Comparison of ENCODE assay signal across 26 cellular contexts in the genomic region with DNA sequence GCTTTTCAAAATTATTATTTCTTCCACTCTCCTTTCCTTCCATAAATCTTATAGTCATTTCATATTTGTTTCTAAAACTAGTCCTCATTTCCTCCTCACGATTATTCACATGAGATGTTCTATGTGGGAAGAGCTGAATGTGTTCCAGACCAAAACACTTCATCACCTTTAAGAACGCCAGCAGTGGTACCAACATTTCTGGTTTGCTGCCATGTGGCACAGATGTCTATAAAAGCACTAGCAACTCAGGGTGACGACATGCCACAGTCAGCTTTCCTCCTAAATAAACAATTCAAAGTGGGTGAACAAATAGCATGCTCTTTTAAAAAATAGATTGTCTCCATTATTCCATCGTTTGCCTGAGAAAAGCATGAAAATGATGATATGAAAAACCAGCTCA.
DNase-seq lines count a peak whose midpoint lies in the region; ATAC-seq and TF ChIP-seq lines count a peak whose summit lies in the region.
"Had no signal": no experiment of that assay in that cellular context is flagged by ENCODE, and none has a peak within 500 bp of the region (broad histone marks: within the 10 kb centered on the region; RNA-seq: fewer than 3 reads in every experiment).

No MANE protein-coding gene starts in this region.

- ATAC-seq in GM18858 (IDR thresholded peaks at IDR 0.05; ENCODE audit: unreplicated experiment) = no peak
- ATAC-seq: activated CD8-positive, alpha-beta memory T cell treated with anti-CD3 and anti-CD28 coated beads, Interleukin-2, amount 10 ng/mL, durations not matched to agents 7 days and 5 days; foreskin keratinocyte; Panc1; sciatic nerve; stimulated activated effector memory CD8-positive, alpha-beta T cell treated with anti-CD3 and anti-CD28 coated beads, Interleukin-12 subunit alpha, Interleukin-12 subunit beta, amount 100 ng/mL, for 72 hours had no signal

- no peak overlapping the region for H3K4me3 ChIP-seq in foreskin fibroblast (ENCODE audit: low read depth in 1 of 2, low read length in 2 of 2)
- H3K4me3 ChIP-seq: breast epithelium, heart right ventricle, neural progenitor cell, SJCRH30, suprapubic skin had no signal

- no peak for TF ChIP-seq CTCF in foreskin fibroblast (IDR thresholded peaks at IDR 0.05; ENCODE audit: low read depth, low read length)

- DNase-seq in Ammon's horn (ENCODE audit: low spot score) = peak; percentile 33
- DNase-seq in LHCN-M2 (ENCODE audit: low read depth) = peak; percentile 49
- DNase-seq in SHP77 (lab: John Stamatoyannopoulos, UW) = peak; percentile 44 to 77
- peak; percentile 58 to 70 for DNase-seq in foreskin fibroblast
- DNase-seq in cerebellar cortex (ENCODE audit: low spot score) = no peak
- DNase-seq in NOMO-1 treated with DMSO at 0.1 percent for 48 hours (lab: John Stamatoyannopoulos, UW; ENCODE audit: unreplicated experiment) = no peak
- DNase-seq in NCI-H2171 (lab: John Stamatoyannopoulos, UW) = no peak
- DNase-seq: activated CD4-positive, CD25-positive, alpha-beta regulatory T cell; activated CD8-positive, alpha-beta memory T cell treated with anti-CD3 and anti-CD28 coated beads, Interleukin-2, amount 10 ng/mL, durations not matched to agents 7 days and 5 days; activated naive CD4-positive, alpha-beta T cell; activated T-cell treated with anti-CD3 and anti-CD28 coated beads, Interleukin-2, amount 50 U/mL, for 48 hours; CD4-positive, CD25-positive, alpha-beta regulatory T cell; effector CD4-positive, alpha-beta T cell; foreskin keratinocyte; heart right ventricle; kidney glomerular epithelial cell; NCI-H2107; SJCRH30; stimulated activated CD4-positive, alpha-beta T cell treated with anti-CD3 and anti-CD28 coated beads, Interleukin-4, amount 100 ng/mL, for 24 hours had no signal

Comparison
In these comparisons a context has a peak if more than half of its experiments do, and no peak if none do; other contexts are left out.
1. DNase-seq: peak in Ammon's horn (single experiment), LHCN-M2 (single experiment), SHP77 (2 of 2) and foreskin fibroblast (2 of 2); none in cerebellar cortex (single experiment), NOMO-1 treated with DMSO at 0.1 percent for 48 hours (single experiment) and NCI-H2171 (single experiment).